In genomic region chr18:23523429-23524212, GRCh38 we compare ENCODE assay signal across 10 cellular contexts. TPM values are rescaled to one million over a fixed set of nuclear protein-coding genes. Genes with fewer than 3 reads are reported as not detected.
DNase-seq lines count a peak whose midpoint lies in the region; ATAC-seq, FAIRE-seq and TF ChIP-seq lines count a peak whose summit lies in the region.
"Had no signal": no experiment of that assay in that cellular context is flagged by ENCODE, and none has a peak within 500 bp of the region (broad histone marks: within the 10 kb centered on the region; RNA-seq: fewer than 3 reads in every experiment).

No MANE protein-coding gene starts in this region.

- peaks cover 4% of the 10 kb centered on the region for H3K79me2 ChIP-seq in mammary epithelial cell (ENCODE audit: insufficient read depth, low read length)

- H4K20me1 ChIP-seq in mammary epithelial cell (ENCODE audit: insufficient read depth, low read length): no peaks in the 10 kb centered on the region

- CTCF ChIA-PET in mammary epithelial cell (lab: Charles Lee; ENCODE audit: low non-redundant PET): no interaction called here

- no peak overlapping the region for H3K4me3 ChIP-seq in mammary epithelial cell (replicated peaks in 1 of 3; ENCODE audit: insufficient read depth in 1 of 3, low read depth in 2 of 3, low read length in 3 of 3)
- no peak overlapping the region for H3K4me3 ChIP-seq in kidney (ENCODE audit: low read length in 2 of 2)

- no peak for ATAC-seq in natural killer cell treated with Interleukin-12 subunit alpha and Interleukin-12 subunit beta and Interleukin-15 and Interleukin-18, amount 100 ng/mL, for 72 hours
- ATAC-seq: SK-N-SH treated with all-trans-retinoic acid at 6 μM for 48 hours had no signal

- H3K27ac ChIP-seq in mammary epithelial cell (ENCODE audit: insufficient read depth, low read depth, low read length) (no peak overlapping the region), kidney (ENCODE audit: low read depth in 2 of 2, low read length in 2 of 2) (no peak overlapping the region)

- no peak for TF ChIP-seq CTCF in mammary epithelial cell (conservative IDR thresholded peaks at IDR 0.05 in 1 of 2, IDR thresholded peaks at IDR 0.05 in 1 of 2; ENCODE audit: extremely low read depth in 1 of 2, insufficient read depth in 1 of 2, low read depth in 1 of 2, low read length in 2 of 2)
- TF ChIP-seq CTCF in kidney (IDR thresholded peaks at IDR 0.05; ENCODE audit: borderline replicate concordance, extremely low read depth, insufficient read depth): no peak

- H2AFZ ChIP-seq in mammary epithelial cell (ENCODE audit: low read depth, low read length): no peak overlapping the region

- FAIRE-seq in frontal cortex (lab: Jason Lieb, UNC): no peak
- FAIRE-seq in kidney (lab: Jason Lieb, UNC): no peak

- no peak overlapping the region for H3K4me3 Mint-ChIP-seq in natural killer cell treated with Interleukin-12 subunit alpha and Interleukin-12 subunit beta and Interleukin-15 and Interleukin-18, amount 100 ng/mL, for 72 hours

- no peak overlapping the region for H3K9ac ChIP-seq in mammary epithelial cell (ENCODE audit: insufficient read depth, low read length)
- no peak overlapping the region for H3K9ac ChIP-seq in kidney (ENCODE audit: low read length in 2 of 2)

- BruUV-seq in mammary epithelial cell (replicated peaks; lab: Mats Ljungman, UMichigan): no TSS peak

- H3K4me1 ChIP-seq in mammary epithelial cell (ENCODE audit: insufficient read depth, low read length) (peaks cover 3% of the 10 kb centered on the region), kidney (ENCODE audit: control insufficient read depth in 1 of 2, insufficient read depth in 1 of 2, low read depth in 1 of 2, low read length in 2 of 2) (no peaks in the 10 kb centered on the region)

- DNase-seq in GM04503 (ENCODE audit: low read depth): peak; percentile 73
- DNase-seq in LHCN-M2 (ENCODE audit: low read depth): peak; percentile 54
- DNase-seq in mammary epithelial cell: peak; percentile 23
- no peak for DNase-seq in natural killer cell treated with Interleukin-12 subunit alpha and Interleukin-12 subunit beta and Interleukin-15 and Interleukin-18, amount 100 ng/mL, for 72 hours (ENCODE audit: low spot score)
- no peak for DNase-seq in stimulated activated CD8-positive, alpha-beta memory T cell treated with anti-CD3 and anti-CD28 coated beads, Interleukin-4, amount 100 ng/mL, for 48 hours
- DNase-seq in frontal cortex (ENCODE audit: low spot score in 2 of 2): no peak
- DNase-seq in kidney: no peak
- no peak for DNase-seq in effector CD4-positive, alpha-beta T cell
- DNase-seq: activated CD8-positive, alpha-beta memory T cell treated with anti-CD3 and anti-CD28 coated beads, Interleukin-2, amount 50 U/mL, for 4 hours had no signal

- in situ Hi-C loops in mammary epithelial cell (cut with MboI; ENCODE audit: low sequenced_read_pairs in 2 of 2): loop anchor here in 1 of 2 donors (10.0 kb wide), 1 partner anchor 181 kb away; no protein-coding TSS in a partner anchor

- H3K9me3 ChIP-seq in mammary epithelial cell (replicated peaks; ENCODE audit: insufficient read depth, low read length) (no peaks in the 10 kb centered on the region), kidney (ENCODE audit: control insufficient read depth in 1 of 2, low read length in 2 of 2) (no peaks in the 10 kb centered on the region)

- no peaks in the 10 kb centered on the region for H3K9me3 Mint-ChIP-seq in natural killer cell treated with Interleukin-12 subunit alpha and Interleukin-12 subunit beta and Interleukin-15 and Interleukin-18, amount 100 ng/mL, for 72 hours

- H3K36me3 Mint-ChIP-seq in natural killer cell treated with Interleukin-12 subunit alpha and Interleukin-12 subunit beta and Interleukin-15 and Interleukin-18, amount 100 ng/mL, for 72 hours: peaks cover 36% of the 10 kb centered on the region

- H3K27me3 Mint-ChIP-seq in natural killer cell treated with Interleukin-12 subunit alpha and Interleukin-12 subunit beta and Interleukin-15 and Interleukin-18, amount 100 ng/mL, for 72 hours: no peaks in the 10 kb centered on the region

- no peaks in the 10 kb centered on the region for H3K27me3 ChIP-seq in mammary epithelial cell (ENCODE audit: insufficient read depth, low read length)

- peaks cover 29% of the 10 kb centered on the region for H3K36me3 ChIP-seq in mammary epithelial cell (ENCODE audit: insufficient read depth, low read length)
- H3K36me3 ChIP-seq in kidney (ENCODE audit: control insufficient read depth in 1 of 2, insufficient read depth in 2 of 2, low read length in 2 of 2): peaks cover 47 to 65% of the 10 kb centered on the region in 2 donors

- intact Hi-C loops in mammary epithelial cell (cut with micrococcal nuclease): no loop called here
- intact Hi-C loops in kidney (cut with DNase I): no loop called here

- dilution Hi-C loops in mammary epithelial cell (cut with HindIII; ENCODE audit: low sequenced_read_pairs): loop anchor here (5.0 kb wide), 2 partner anchors 59 to 71 kb away; partner anchors contain the start of gene RIOK3

- 88% methylated on average over 12 of the region's 12 CpGs for whole genome bisulfite sequencing in mammary epithelial cell (ENCODE audit: low coverage, missing lambda C conversion rate)

- no peak overlapping the region for H3K4me2 ChIP-seq in mammary epithelial cell (ENCODE audit: insufficient read depth, low read depth, low read length)

- peaks cover 11 to 15% of the 10 kb centered on the region in 2 donors for H3K4me1 Mint-ChIP-seq in natural killer cell treated with Interleukin-12 subunit alpha and Interleukin-12 subunit beta and Interleukin-15 and Interleukin-18, amount 100 ng/mL, for 72 hours (ENCODE audit: low read depth in 2 of 2)

- peak overlapping the region; percentile 36 to 70 for H3K27ac Mint-ChIP-seq in natural killer cell treated with Interleukin-12 subunit alpha and Interleukin-12 subunit beta and Interleukin-15 and Interleukin-18, amount 100 ng/mL, for 72 hours

RNA-seq across cellular contexts. Expression of gene RMC1, which starts 20.3 kb away (rescaled TPM):
- total RNA-seq in LHCN-M2 (2014; rRNA removed) (24.5 and 27.4 TPM in 2 replicates), mammary epithelial cell (10 to 100 TPM; 29.8 to 33.3 TPM), frontal cortex (44.8 TPM), kidney (25.9 TPM)
- polyA plus RNA-seq in LHCN-M2 (2012): 16.1 TPM
- polyA plus RNA-seq in mammary epithelial cell (20.2 TPM), kidney (ENCODE audit: insufficient read depth, low read depth, low replicate concordance) (40.4 TPM)
- polyA minus RNA-seq in mammary epithelial cell: 55.0 TPM
- 10 to 100 TPM; 58.8 to 61.1 TPM for total RNA-seq in natural killer cell treated with Interleukin-12 subunit alpha and Interleukin-12 subunit beta and Interleukin-15 and Interleukin-18, amount 100 ng/mL, for 72 hours

Comparison
In these comparisons a context has a peak if more than half of its experiments do, and no peak if none do; other contexts are left out.
1. DNase-seq: peak in GM04503 (single experiment), LHCN-M2 (single experiment) and mammary epithelial cell (single experiment); none in natural killer cell treated with Interleukin-12 subunit alpha and Interleukin-12 subunit beta and Interleukin-15 and Interleukin-18, amount 100 ng/mL, for 72 hours (single experiment), stimulated activated CD8-positive, alpha-beta memory T cell treated with anti-CD3 and anti-CD28 coated beads, Interleukin-4, amount 100 ng/mL, for 48 hours (single experiment), frontal cortex (0 of 2), kidney (single experiment) and effector CD4-positive, alpha-beta T cell (single experiment).